25 cellular contexts compared by ENCODE assay signal in genomic region chr10:77062381-77062780, GRCh38.
"Had no signal": no experiment of that assay in that cellular context is flagged by ENCODE, and none has a peak within 500 bp of the region (broad histone marks: within the 10 kb centered on the region; RNA-seq: fewer than 3 reads in every experiment).

No MANE protein-coding gene starts in this region.

- H3K9me3 ChIP-seq: colonic mucosa, gastroesophageal sphincter, left ventricle myocardium inferior, lower lobe of right lung, ovary, right atrium auricular region, sigmoid colon, suprapubic skin, thyroid gland had no signal

- H3K4me3 Mint-ChIP-seq: natural killer cell treated with Interleukin-12 subunit alpha and Interleukin-12 subunit beta and Interleukin-15 and Interleukin-18, amount 100 ng/mL, for 72 hours; neural progenitor cell; type B pancreatic cell had no signal

- H3K4me1 ChIP-seq: colonic mucosa, left ventricle myocardium inferior, lower lobe of right lung, neural progenitor cell, right atrium auricular region, sigmoid colon, suprapubic skin, thyroid gland had no signal

- FAIRE-seq: kidney, urothelium cell line had no signal

- ATAC-seq: esophagus mucosa; gastroesophageal sphincter; left cardiac atrium; lower lobe of right lung; natural killer cell treated with Interleukin-12 subunit alpha and Interleukin-12 subunit beta and Interleukin-15 and Interleukin-18, amount 100 ng/mL, for 72 hours had no signal

- H3K27ac Mint-ChIP-seq: natural killer cell treated with Interleukin-12 subunit alpha and Interleukin-12 subunit beta and Interleukin-15 and Interleukin-18, amount 100 ng/mL, for 72 hours; neural progenitor cell; type B pancreatic cell had no signal

- H3K27me3 ChIP-seq: colonic mucosa, gastroesophageal sphincter, hepatocyte, neural progenitor cell, ovary, right atrium auricular region, sigmoid colon, suprapubic skin, thyroid gland had no signal

- H3K9me3 Mint-ChIP-seq: natural killer cell treated with Interleukin-12 subunit alpha and Interleukin-12 subunit beta and Interleukin-15 and Interleukin-18, amount 100 ng/mL, for 72 hours; neural progenitor cell had no signal

- H3K27ac ChIP-seq: colonic mucosa, gastroesophageal sphincter, hepatocyte, left ventricle myocardium inferior, lower lobe of right lung, neural progenitor cell, ovary, right atrium auricular region, sigmoid colon, skin epidermis, suprapubic skin, thyroid gland had no signal

- DNase-seq: colonic mucosa; dermis blood vessel endothelial cell; foreskin fibroblast; head of caudate nucleus; kidney; left cardiac atrium; left ventricle myocardium inferior; lower lobe of right lung; mesenchymal stem cell; midbrain; nucleus accumbens; ovary; sigmoid colon; stimulated activated naive CD4-positive, alpha-beta T cell treated with Interleukin-2 at 50 U/mL for 16 hours; thyroid gland had no signal

- H3K36me3 ChIP-seq: colonic mucosa, left ventricle myocardium inferior, lower lobe of right lung, neural progenitor cell, ovary, right atrium auricular region, suprapubic skin, thyroid gland had no signal

- H3K4me3 ChIP-seq: colonic mucosa, gastroesophageal sphincter, hepatocyte, left ventricle myocardium inferior, lower lobe of right lung, neural progenitor cell, ovary, right atrium auricular region, sigmoid colon, skin epidermis, suprapubic skin, thyroid gland had no signal
